21 cellular contexts compared by ENCODE assay signal in the genomic region with DNA sequence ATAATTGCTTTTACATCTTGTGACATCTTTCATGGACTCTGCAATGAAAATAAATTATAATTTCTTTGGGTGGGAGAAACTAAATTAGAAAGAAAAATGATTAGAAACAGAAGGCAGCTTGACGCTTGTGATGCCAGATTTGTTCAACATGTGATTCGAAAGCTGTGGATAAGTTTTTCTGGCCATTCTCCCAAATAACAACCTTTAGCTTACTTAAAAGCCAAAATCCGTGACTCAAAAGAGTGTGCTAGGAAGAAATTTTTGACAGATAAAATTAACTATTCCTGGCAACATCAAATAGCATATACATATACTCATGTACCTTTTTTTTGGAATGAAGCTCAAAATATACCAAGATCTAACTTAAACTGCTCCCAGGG. TPM values are rescaled to one million over a fixed set of nuclear protein-coding genes. Genes with fewer than 3 reads are reported as not detected.
DNase-seq lines count a peak whose midpoint lies in the region; ATAC-seq, FAIRE-seq and TF ChIP-seq lines count a peak whose summit lies in the region.
"Had no signal": no experiment of that assay in that cellular context is flagged by ENCODE, and none has a peak within 500 bp of the region (broad histone marks: within the 10 kb centered on the region; RNA-seq: fewer than 3 reads in every experiment).

No MANE protein-coding gene starts in this region.

- no CpG with 5 or more reads among the region's 3 CpGs for WGBS in IMR-90 (ENCODE audit: extremely low coverage in 2 of 2, insufficient read length in 1 of 2), 2 experiments
- 100% methylated on average over 1 of the region's 3 CpGs for WGBS in mesenchymal stem cell

- H3K4me3 ChIP-seq in ACC112 (ENCODE audit: low read depth, low read length) (0 out of 2 replicates have a peak overlapping the region, but pooled peaks have one; percentile 29), IMR-90 (ENCODE audit: insufficient read depth, low read depth, low read length) (no peak overlapping the region), fibroblast of lung (replicated peaks in 1 of 4; ENCODE audit: control extremely low read depth in 1 of 4, insufficient read depth in 1 of 4, low read depth in 3 of 4, low read length in 4 of 4) (peak overlapping the region in 1 of 4 experiments; percentile 24), mesenchymal stem cell (ENCODE audit: insufficient read depth in 1 of 2, low read depth in 1 of 2, low read length in 2 of 2) (peak overlapping the region in 1 of 2 experiments; percentile 69), kidney (ENCODE audit: low read length in 2 of 2) (no peak overlapping the region)
- H3K4me3 ChIP-seq: SJCRH30 had no signal

- in situ Hi-C loops in IMR-90 (cut with MboI; ENCODE audit: low sequenced_read_pairs) = no loop called here

- H3K9ac ChIP-seq in IMR-90 (ENCODE audit: low read depth, low read length) (no peak overlapping the region), fibroblast of lung (ENCODE audit: insufficient read depth, low read length) (no peak overlapping the region), mesenchymal stem cell (ENCODE audit: low read length) (peak overlapping the region; percentile 65), kidney (ENCODE audit: low read length in 2 of 2) (no peak overlapping the region)
- H3K9ac ChIP-seq: KMS-11 had no signal

- H2AFZ ChIP-seq in ACC112 (ENCODE audit: low read length, unreplicated experiment) = no peak overlapping the region
- no peak overlapping the region for H2AFZ ChIP-seq in IMR-90 (replicated peaks; ENCODE audit: low read length, poor library complexity)
- H2AFZ ChIP-seq in fibroblast of lung (ENCODE audit: low read length) = no peak overlapping the region
- no peak overlapping the region for H2AFZ ChIP-seq in mesenchymal stem cell (ENCODE audit: low read depth, low read length)

- intact Hi-C loops in IMR-90 (cut with micrococcal nuclease) = no loop called here
- intact Hi-C loops in kidney (cut with DNase I) = no loop called here

- H3K4me1 ChIP-seq in ACC112 (ENCODE audit: control insufficient read depth, insufficient read depth, low read length, unreplicated experiment) (peaks cover 16% of the 10 kb centered on the region), IMR-90 (ENCODE audit: control insufficient read depth, insufficient read depth, low read length) (no peaks in the 10 kb centered on the region; the same call in 1 of the 2 replicates), fibroblast of lung (ENCODE audit: control insufficient read depth, extremely low read depth, insufficient read depth, low read length) (peaks cover 2% of the 10 kb centered on the region), mesenchymal stem cell (ENCODE audit: control insufficient read depth, insufficient read depth, low read depth, low read length) (no peaks in the 10 kb centered on the region), kidney (ENCODE audit: control insufficient read depth in 1 of 2, insufficient read depth in 1 of 2, low read depth in 1 of 2, low read length in 2 of 2) (no peaks in the 10 kb centered on the region)
- H3K4me1 ChIP-seq: SJCRH30 had no signal

- peak overlapping the region; percentile 7; the same call in 1 of the 2 replicates for H2BK120ac ChIP-seq in IMR-90 (ENCODE audit: low read depth, low read length)
- no peak overlapping the region for H2BK120ac ChIP-seq in mesenchymal stem cell (ENCODE audit: low read depth, low read length)

- no peaks in the 10 kb centered on the region for H4K20me1 ChIP-seq in IMR-90 (ENCODE audit: insufficient read depth, low read length)
- no peaks in the 10 kb centered on the region for H4K20me1 ChIP-seq in fibroblast of lung (ENCODE audit: control insufficient read depth, extremely low read depth, insufficient read depth, low read length)

- H3K79me2 ChIP-seq in ACC112 (ENCODE audit: control insufficient read depth, insufficient read depth, low read length, unreplicated experiment) (no peaks in the 10 kb centered on the region), fibroblast of lung (ENCODE audit: control insufficient read depth, insufficient read depth, low read length) (no peaks in the 10 kb centered on the region)

- no peaks in the 10 kb centered on the region for H3K9me3 ChIP-seq in IMR-90 (ENCODE audit: control insufficient read depth, insufficient read depth, low read length)
- no peaks in the 10 kb centered on the region for H3K9me3 ChIP-seq in fibroblast of lung (ENCODE audit: control insufficient read depth, insufficient read depth, low read depth, low read length)
- H3K9me3 ChIP-seq in mesenchymal stem cell (ENCODE audit: control insufficient read depth, low read length) = no peaks in the 10 kb centered on the region
- no peaks in the 10 kb centered on the region for H3K9me3 ChIP-seq in kidney (ENCODE audit: control insufficient read depth in 1 of 2, low read length in 2 of 2)

- no peak for FAIRE-seq in kidney (lab: Jason Lieb, UNC)
- FAIRE-seq: D721Med, GM12892, GM18507, H54 had no signal

- DNase-seq in IMR-90 (peak; percentile 31), fibroblast of lung (ENCODE audit: low read depth in 2 of 2) (peak in 1 of 2 donors; percentile 25), mesenchymal stem cell (no peak), kidney (no peak), cerebellar cortex (ENCODE audit: low spot score) (no peak), dedifferentiated amniotic fluid mesenchymal stem cell (ENCODE audit: extremely low spot score) (no peak)
- DNase-seq: C1 segment of cervical spinal cord; CD8-positive, alpha-beta memory T cell; NCI-H1436 treated with DMSO at 0.1 percent for 48 hours; NCI-H2081; NCI-H2171 treated with DMSO at 0.1 percent for 48 hours; SJCRH30 had no signal

- H3K9me1 ChIP-seq in IMR-90 (ENCODE audit: insufficient read depth, low read length) = 0 out of 2 replicates have a peak, but pooled peaks cover 3% of the 10 kb centered on the region

- TF ChIP-seq POLR2A in IMR-90 (IDR thresholded peaks at IDR 0.05; ENCODE audit: low read depth, low read length) = no peak

- POLR2A ChIA-PET in IMR-90 (lab: Charles Lee; ENCODE audit: unreplicated experiment) = no interaction called here

- H3K18ac ChIP-seq in IMR-90 (ENCODE audit: low read depth, low read length) (no peak overlapping the region), mesenchymal stem cell (ENCODE audit: low read depth in 1 of 2, low read length in 2 of 2) (no peak overlapping the region)

- H3K79me1 ChIP-seq in IMR-90 (ENCODE audit: low read depth in 1 of 2, low read length in 2 of 2) (no peaks in the 10 kb centered on the region), mesenchymal stem cell (replicated peaks; ENCODE audit: low read length, poor library complexity, severe bottlenecking) (no peaks in the 10 kb centered on the region)

- no peak overlapping the region for H2BK12ac ChIP-seq in mesenchymal stem cell (ENCODE audit: low read length in 2 of 2)

- H3K14ac ChIP-seq in IMR-90 (replicated peaks; ENCODE audit: low read depth, low read length) (no peak overlapping the region), mesenchymal stem cell (ENCODE audit: low read length in 2 of 2) (no peak overlapping the region)

- 0 out of 3 replicates have a peak overlapping the region, but pooled peaks have one; percentile 4 for H2BK15ac ChIP-seq in IMR-90 (ENCODE audit: low read depth, low read length)
- H2BK15ac ChIP-seq in mesenchymal stem cell (ENCODE audit: low read depth, poor library complexity, severe bottlenecking) = no peak overlapping the region

- dilution Hi-C loops in IMR-90 (cut with HindIII; ENCODE audit: low sequenced_read_pairs, unreplicated experiment) = no loop called here

- H3K36me3 ChIP-seq in ACC112 (ENCODE audit: insufficient read depth, low read length) = no peaks in the 10 kb centered on the region
- no peaks in the 10 kb centered on the region for H3K36me3 ChIP-seq in IMR-90 (ENCODE audit: control insufficient read depth, insufficient read depth, low read length)
- H3K36me3 ChIP-seq in fibroblast of lung (ENCODE audit: control insufficient read depth, insufficient read depth, low read length) = no peaks in the 10 kb centered on the region
- no peaks in the 10 kb centered on the region for H3K36me3 ChIP-seq in mesenchymal stem cell (ENCODE audit: control insufficient read depth in 1 of 2, insufficient read depth in 2 of 2, low read depth in 1 of 2, low read length in 2 of 2)
- H3K36me3 ChIP-seq in kidney (ENCODE audit: control insufficient read depth in 1 of 2, insufficient read depth in 2 of 2, low read length in 2 of 2) = no peaks in the 10 kb centered on the region
- H3K36me3 ChIP-seq: SJCRH30 had no signal

- H2AK5ac ChIP-seq in IMR-90 (ENCODE audit: low read depth, low read length) = no peak overlapping the region
- H2AK5ac ChIP-seq in mesenchymal stem cell (ENCODE audit: low read length, severe bottlenecking) = no peak overlapping the region

- H3K27me3 ChIP-seq in ACC112 (ENCODE audit: insufficient read depth, low read length) (no peaks in the 10 kb centered on the region), IMR-90 (ENCODE audit: control insufficient read depth, insufficient read depth, low read length) (no peaks in the 10 kb centered on the region), fibroblast of lung (ENCODE audit: control insufficient read depth, insufficient read depth, low read length) (no peaks in the 10 kb centered on the region), mesenchymal stem cell (ENCODE audit: control insufficient read depth in 1 of 2, insufficient read depth in 1 of 2, low read length in 2 of 2) (peaks cover 0 to 10% of the 10 kb centered on the region in 2 experiments)
- H3K27me3 ChIP-seq: SJCRH30 had no signal

- H4K91ac ChIP-seq in IMR-90 (ENCODE audit: insufficient read depth, low read depth, low read length) = no peak overlapping the region
- no peak overlapping the region for H4K91ac ChIP-seq in mesenchymal stem cell (ENCODE audit: low read length)

- H3K4me2 ChIP-seq in IMR-90 (ENCODE audit: low read depth, low read length) (no peak overlapping the region; the same call in 1 of the 2 replicates), fibroblast of lung (ENCODE audit: extremely low read depth, insufficient read depth, low read length) (peak overlapping the region; percentile 72), mesenchymal stem cell (ENCODE audit: low read length, poor library complexity, severe bottlenecking) (no peak overlapping the region)
- H3K4me2 ChIP-seq: KMS-11 had no signal

- CTCF ChIA-PET in IMR-90 (lab: Yijun Ruan, JAX) = interaction anchor here (0.6 to 1.3 kb wide), 4 partner anchors 9 to 360 kb away, joined by 3 read pairs; no protein-coding TSS in a partner anchor

- H2AK9ac ChIP-seq in IMR-90 (replicated peaks; ENCODE audit: low read depth, low read length, poor library complexity) = no peak overlapping the region

- ATAC-seq in IMR-90 (ENCODE audit: low read depth) (no peak; the same call in 1 of the 2 replicates), GM21447 (IDR thresholded peaks at IDR 0.05; ENCODE audit: unreplicated experiment) (no peak)
- ATAC-seq: Panc1 had no signal

- TF ChIP-seq CTCF in IMR-90 (conservative IDR thresholded peaks at IDR 0.05; ENCODE audit: low read depth, low read length) (no peak), fibroblast of lung (conservative IDR thresholded peaks at IDR 0.05 in 1 of 2, IDR thresholded peaks at IDR 0.05 in 1 of 2; ENCODE audit: low read depth in 1 of 2, low read length in 2 of 2) (no peak), kidney (IDR thresholded peaks at IDR 0.05; ENCODE audit: borderline replicate concordance, extremely low read depth, insufficient read depth) (no peak)

- TF ChIP-seq RAD21 in IMR-90 (IDR thresholded peaks at IDR 0.05; ENCODE audit: low read length) = no peak

- no TSS peak for BruUV-seq in IMR-90 (replicated peaks; lab: Mats Ljungman, UMichigan)

- H3K23ac ChIP-seq in IMR-90 (ENCODE audit: low read depth, low read length) = no peak overlapping the region
- no peak overlapping the region for H3K23ac ChIP-seq in mesenchymal stem cell (ENCODE audit: low read length in 2 of 2)

- H2BK5ac ChIP-seq in IMR-90 (ENCODE audit: low read depth, low read length, poor library complexity, severe bottlenecking) (no peak overlapping the region), mesenchymal stem cell (ENCODE audit: low read depth, low read length, poor library complexity, severe bottlenecking) (no peak overlapping the region)

- H3K27ac ChIP-seq in ACC112 (ENCODE audit: low read depth, low read length) (no peak overlapping the region), IMR-90 (ENCODE audit: insufficient read depth, low read length) (no peak overlapping the region), fibroblast of lung (ENCODE audit: insufficient read depth, low read length) (no peak overlapping the region), mesenchymal stem cell (ENCODE audit: low read length, poor library complexity, severe bottlenecking) (no peak overlapping the region), kidney (ENCODE audit: low read depth in 2 of 2, low read length in 2 of 2) (no peak overlapping the region)
- H3K27ac ChIP-seq: KMS-11, SJCRH30 had no signal

- no peak overlapping the region for H3K56ac ChIP-seq in IMR-90 (ENCODE audit: extremely low read depth, insufficient read depth, low read length)

- H3K4ac ChIP-seq in IMR-90 (ENCODE audit: low read depth, low read length) = no peak overlapping the region
- no peak overlapping the region for H3K4ac ChIP-seq in mesenchymal stem cell (ENCODE audit: low read depth in 1 of 2, low read length in 2 of 2)

- peak overlapping the region in 1 of 2 experiments; percentile 59; a peak in 1 of 4 replicates for H4K8ac ChIP-seq in IMR-90 (ENCODE audit: low read depth in 2 of 2, low read length in 2 of 2)
- no peak overlapping the region for H4K8ac ChIP-seq in mesenchymal stem cell (ENCODE audit: low read length)

- no peak overlapping the region for H4K5ac ChIP-seq in IMR-90 (ENCODE audit: low read depth, low read length)

- no peak overlapping the region for H2BK20ac ChIP-seq in IMR-90 (ENCODE audit: low read depth, low read length)

RNA-seq across cellular contexts. Expression of a gene that starts 15.9 kb away (rescaled TPM):
- 0.56 and 1.1 TPM in 2 replicates for total RNA-seq in IMR-90 (2012; rRNA removed)
- polyA plus RNA-seq in IMR-90 (2012; rRNA removed) = 0.09 and 0.20 TPM in 2 replicates
- polyA plus RNA-seq in IMR-90 (2012; cell fraction: cytosol; rRNA removed) = 0.07 TPM in 1 of 2 replicates, not detected in the other
- polyA plus RNA-seq in IMR-90 (2012; cell fraction: nucleus; rRNA removed; ENCODE audit: low replicate concordance) = 0.05 and 0.19 TPM in 2 replicates
- 0.26 and 0.50 TPM in 2 replicates for total RNA-seq in fibroblast of lung
- polyA plus RNA-seq in fibroblast of lung = 0.33 and 0.51 TPM in 2 replicates
- polyA plus RNA-seq in fibroblast of lung (2012) = 0.52 and 0.77 TPM in 2 replicates
- polyA minus RNA-seq in fibroblast of lung (ENCODE audit: low replicate concordance) = not detected in 2 replicates
- 0.08 TPM for polyA plus RNA-seq in mesenchymal stem cell (2013, experiment 1 of 2)
- polyA plus RNA-seq in mesenchymal stem cell (2013, experiment 2 of 2) = 0.08 TPM
- 2.5 TPM for total RNA-seq in kidney
- polyA plus RNA-seq in kidney (ENCODE audit: insufficient read depth, low read depth, low replicate concordance) = 7.3 TPM
- total RNA-seq: HT-29 had no signal
- polyA plus RNA-seq: CD8-positive, alpha-beta memory T cell had no signal
